ENCODE assay signal across 8 cellular contexts in genomic region chr15:67254238-67255175, GRCh38.
DNase-seq lines count a peak whose midpoint lies in the region; ATAC-seq, FAIRE-seq and TF ChIP-seq lines count a peak whose summit lies in the region.

A gene with protein sequence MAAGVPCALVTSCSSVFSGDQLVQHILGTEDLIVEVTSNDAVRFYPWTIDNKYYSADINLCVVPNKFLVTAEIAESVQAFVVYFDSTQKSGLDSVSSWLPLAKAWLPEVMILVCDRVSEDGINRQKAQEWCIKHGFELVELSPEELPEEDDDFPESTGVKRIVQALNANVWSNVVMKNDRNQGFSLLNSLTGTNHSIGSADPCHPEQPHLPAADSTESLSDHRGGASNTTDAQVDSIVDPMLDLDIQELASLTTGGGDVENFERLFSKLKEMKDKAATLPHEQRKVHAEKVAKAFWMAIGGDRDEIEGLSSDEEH (minus strand): TSS chr15:67254661. CDS start chr15:67254631, 30 bp downstream.
Gene IQCH, plus strand, starts transcription at chr15:67254786. Its CDS starts 111 bp downstream, at chr15:67254897.

- H3K27me3 Mint-ChIP-seq in central memory CD8-positive, alpha-beta T cell: no peaks in the 10 kb centered on the region

- no peaks in the 10 kb centered on the region for H3K9me3 Mint-ChIP-seq in central memory CD8-positive, alpha-beta T cell

- peak within 1 kb of the TSS; percentile 98 for H3K4me3 Mint-ChIP-seq in central memory CD8-positive, alpha-beta T cell

- peak within 1 kb of the TSS; percentile 96 for H3K27ac Mint-ChIP-seq in central memory CD8-positive, alpha-beta T cell (ENCODE audit: low read depth)

- FAIRE-seq in islet of Langerhans (lab: Jason Lieb, UNC): peak; percentile 61

- peaks cover 13% of the 10 kb centered on the region for H3K36me3 Mint-ChIP-seq in central memory CD8-positive, alpha-beta T cell (ENCODE audit: insufficient read depth)

- TF ChIP-seq CTCF in AG09319 (IDR thresholded peaks at IDR 0.05; ENCODE audit: low read depth, low read length): no peak

- DNase-seq in AG09319 (ENCODE audit: extremely low read depth, low read depth) (peak; percentile 94), NCI-H345 (lab: John Stamatoyannopoulos, UW) (peak; percentile 93)
- DNase-seq in activated CD4-positive, CD25-positive, alpha-beta regulatory T cell treated with anti-CD3 and anti-CD28 coated beads, Interleukin-2, amount 50 U/mL, for 16 hours (ENCODE audit: low read depth, low spot score): peak; percentile 92
- DNase-seq in central memory CD8-positive, alpha-beta T cell (ENCODE audit: low spot score in 2 of 2): peak; percentile 91 to 96
- DNase-seq in stimulated activated CD4-positive, alpha-beta T cell treated with anti-CD3 and anti-CD28 coated beads, Interleukin-12 subunit alpha, Interleukin-12 subunit beta, amount 100 ng/mL, for 24 hours (ENCODE audit: low read depth in 2 of 2): peak; percentile 94 to 97

- ATAC-seq in GM19025 (IDR thresholded peaks at IDR 0.05; ENCODE audit: low read depth, unreplicated experiment) (peak; percentile 95), HG03280 (IDR thresholded peaks at IDR 0.05; ENCODE audit: unreplicated experiment) (peak; percentile 98)
- ATAC-seq in central memory CD8-positive, alpha-beta T cell (replicated peaks; ENCODE audit: extremely low read depth, poor library complexity, severe bottlenecking): peak; percentile 95

- peaks cover 46% of the 10 kb centered on the region for H3K4me1 Mint-ChIP-seq in central memory CD8-positive, alpha-beta T cell

Comparison
In these comparisons a context has a peak if more than half of its experiments do, and no peak if none do; other contexts are left out.
1. Peak in every context shown above with its lines: DNase-seq and ATAC-seq.